12 cellular contexts compared by ENCODE assay signal in the genomic region with DNA sequence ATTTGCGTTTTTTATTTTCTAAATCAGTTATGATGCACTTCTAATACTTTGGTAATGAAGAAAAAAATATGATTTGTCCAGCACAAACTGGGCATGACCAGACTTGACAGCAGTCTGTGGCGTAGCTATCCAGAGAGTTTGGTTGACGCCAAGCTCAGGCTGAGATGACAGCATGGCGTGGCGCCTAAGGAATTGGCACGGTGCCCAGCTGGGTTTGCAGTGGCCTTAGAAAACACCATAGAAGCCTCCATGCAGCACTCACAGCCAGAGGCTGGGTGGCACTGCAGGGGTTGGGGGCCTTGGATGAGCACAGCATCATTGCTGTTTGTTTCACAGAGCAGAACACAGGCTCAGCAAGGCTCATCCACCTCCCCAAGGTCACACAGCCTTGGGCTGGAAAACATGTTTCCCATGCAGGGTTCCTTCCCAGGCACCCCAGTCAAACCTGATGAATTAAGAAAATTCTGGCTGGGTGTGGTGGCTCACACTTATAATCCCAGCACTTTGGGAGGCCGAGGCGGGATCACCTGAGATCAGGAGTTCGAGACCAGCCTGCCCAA.
A peak's percentile ranks its signal among the peaks of the same experiment; 100 is the strongest.
DNase-seq lines count a peak whose midpoint lies in the region; ATAC-seq, FAIRE-seq and TF ChIP-seq lines count a peak whose summit lies in the region.
"Had no signal": no experiment of that assay in that cellular context is flagged by ENCODE, and none has a peak within 500 bp of the region (broad histone marks: within the 10 kb centered on the region; RNA-seq: fewer than 3 reads in every experiment).

No MANE protein-coding gene starts in this region.

- POLR2A ChIA-PET in K562 (lab: Yijun Ruan, JAX), result no interaction called here

- no TSS peak for BruUV-seq in K562 (replicated peaks; lab: Mats Ljungman, UMichigan)

- H3K4me3 ChIP-seq in K562 (no peak overlapping the region), mucosa of descending colon (no peak overlapping the region), ascending aorta (no peak overlapping the region)
- H3K4me3 ChIP-seq: PC-9 had no signal

- DNase-seq in G401 (ENCODE audit: low spot score) (peak; percentile 60), NCI-H2171 (lab: John Stamatoyannopoulos, UW) (peak; percentile 86), K562 (ENCODE audit: extremely low read depth in 1 of 4, low spot score in 3 of 4) (no peak), mucosa of descending colon (peak in 2 of 3 donors; percentile 30 to 50), middle frontal gyrus (ENCODE audit: extremely low spot score, low spot score) (no peak), ascending aorta (ENCODE audit: low spot score in 2 of 2) (no peak)
- no peak for DNase-seq in NK-92 treated with Interleukin-12 subunit alpha and Interleukin-12 subunit beta, amount 100 ng/mL, for 24 hours (lab: John Stamatoyannopoulos, UW)
- DNase-seq: CD4-positive, CD25-positive, alpha-beta regulatory T cell had no signal

- CTCF ChIA-PET in K562 (lab: Yijun Ruan, JAX; ENCODE audit: low intra/inter-chr PET ratio), result no interaction called here

- TF ChIP-seq RAD21 in K562 (CRISPR knock-in tag; conservative IDR thresholded peaks at IDR 0.05 in 1 of 2, IDR thresholded peaks at IDR 0.05 in 1 of 2), result no peak

- no peak for FAIRE-seq in K562 (lab: Jason Lieb, UNC)
- FAIRE-seq: colon, GM12891 had no signal

- H3K9ac ChIP-seq in K562 (ENCODE audit: insufficient read depth in 1 of 2, low read depth in 2 of 2, low read length in 2 of 2), result no peak overlapping the region

- no peak overlapping the region for H2AFZ ChIP-seq in K562 (ENCODE audit: low read depth, low read length)
- H2AFZ ChIP-seq: PC-9 had no signal

- peaks cover 35% of the 10 kb centered on the region; the same call in 2 of the 3 replicates for H3K36me3 ChIP-seq in K562 (ENCODE audit: control insufficient read depth, insufficient read depth, low read length)
- H3K36me3 ChIP-seq in mucosa of descending colon (ENCODE audit: low read depth), result no peaks in the 10 kb centered on the region
- peaks cover 4 to 25% of the 10 kb centered on the region in 2 donors for H3K36me3 ChIP-seq in ascending aorta

- H3K4me2 ChIP-seq in K562 (ENCODE audit: insufficient read depth, low read length), result no peak overlapping the region
- H3K4me2 ChIP-seq: PC-9 had no signal

- no peaks in the 10 kb centered on the region for H4K20me1 ChIP-seq in K562 (replicated peaks; ENCODE audit: control insufficient read depth, insufficient read depth, low read length)

- H3K27me3 ChIP-seq in K562 (ENCODE audit: control insufficient read depth in 2 of 2, insufficient read depth in 2 of 2, low read length in 2 of 2), result no peaks in the 10 kb centered on the region
- no peaks in the 10 kb centered on the region for H3K27me3 ChIP-seq in ascending aorta

- 80% methylated on average over 6 of the region's 9 CpGs for WGBS in K562 (ENCODE audit: insufficient coverage, low coverage, missing lambda C conversion rate)

- ATAC-seq in K562, result no peak
- no peak for ATAC-seq in mucosa of descending colon
- no peak for ATAC-seq in HG03108 (IDR thresholded peaks at IDR 0.05; ENCODE audit: unreplicated experiment)

- no peak for TF ChIP-seq EP300 in K562 (IDR thresholded peaks at IDR 0.05; ENCODE audit: low read length)

- no peaks in the 10 kb centered on the region for H3K79me2 ChIP-seq in K562 (ENCODE audit: control insufficient read depth, insufficient read depth, low read length)

- intact Hi-C loops in K562 (cut with micrococcal nuclease), result no loop called here
- intact Hi-C loops in mucosa of descending colon (cut with DNase I, micrococcal nuclease), result loop anchor here in 1 of 2 donors (10.0 kb wide), 1 partner anchor 88 kb away; the partner anchor contains the start of gene GTF2IRD1
- intact Hi-C loops in ascending aorta (cut with DNase I), result no loop called here

- H3K4me1 ChIP-seq in K562 (replicated peaks in 1 of 2; ENCODE audit: control insufficient read depth in 2 of 2, insufficient read depth in 2 of 2, low read length in 2 of 2) (peaks cover 0 to 6% of the 10 kb centered on the region in 2 experiments; a peak in 2 of 5 replicates), mucosa of descending colon (ENCODE audit: low read depth) (peaks cover 8% of the 10 kb centered on the region), ascending aorta (no peaks in the 10 kb centered on the region)

- TF ChIP-seq POLR2A in K562 (conservative IDR thresholded peaks at IDR 0.05), result no peak

- no peaks in the 10 kb centered on the region for H3K9me1 ChIP-seq in K562 (ENCODE audit: control insufficient read depth, insufficient read depth, low read length)

- 0 out of 2 replicates have a peak, but pooled peaks cover 2% of the 10 kb centered on the region for H3K9me3 ChIP-seq in K562 (replicated peaks; ENCODE audit: control insufficient read depth, insufficient read depth, low read depth, low read length)
- no peaks in the 10 kb centered on the region for H3K9me3 ChIP-seq in mucosa of descending colon
- peaks cover 5% of the 10 kb centered on the region in 2 donors for H3K9me3 ChIP-seq in ascending aorta

- no peak overlapping the region for H3K27ac ChIP-seq in K562 (ENCODE audit: extremely low read depth, low read depth, low read length)
- no peak overlapping the region for H3K27ac ChIP-seq in ascending aorta
- H3K27ac ChIP-seq: PC-9 had no signal

- no peak for TF ChIP-seq CTCF in K562 (IDR thresholded peaks at IDR 0.05 in 2 of 3, conservative IDR thresholded peaks at IDR 0.05 in 1 of 3; ENCODE audit: insufficient read depth in 2 of 3, low read depth in 1 of 3, low read length in 3 of 3)
- TF ChIP-seq CTCF in mucosa of descending colon (IDR thresholded peaks at IDR 0.05), result no peak
- TF ChIP-seq CTCF in ascending aorta (IDR thresholded peaks at IDR 0.05), result no peak

- in situ Hi-C loops in G401 (cut with HindIII; ENCODE audit: low sequenced_read_pairs) (no loop called here), K562 (cut with MboI) (no loop called here)

TF ChIP-seq in K562, 482 proteins besides CTCF, POLR2A, EP300 and RAD21 (continues in another document):
- TF ChIP-seq NFIC (IDR thresholded peaks at IDR 0.05) (peak; percentile 91), KLF1 (tag; IDR thresholded peaks at IDR 0.05) (no peak), ASH1L (IDR thresholded peaks at IDR 0.05; ENCODE audit: borderline replicate concordance, low read depth, partially characterized antibody) (no peak), SMARCA4 (IDR thresholded peaks at IDR 0.05) (no peak), HMG20B (CRISPR knock-in tag; IDR thresholded peaks at IDR 0.05) (no peak), NFIX (CRISPR knock-in tag; IDR thresholded peaks at IDR 0.05; ENCODE audit: low read depth) (peak; percentile 52; the same call in 1 of the 2 replicates), ILF3 (IDR thresholded peaks at IDR 0.05; ENCODE audit: borderline replicate concordance) (no peak), CBX3 (IDR thresholded peaks at IDR 0.05; ENCODE audit: borderline replicate concordance in 1 of 2, low read length in 2 of 2) (no peak), ZNF395 (CRISPR knock-in tag; IDR thresholded peaks at IDR 0.05) (no peak), ZNF23 (CRISPR knock-in tag; IDR thresholded peaks at IDR 0.05) (no peak), ZNF644 (tag; IDR thresholded peaks at IDR 0.05; ENCODE audit: low read depth) (no peak), BMI1 (IDR thresholded peaks at IDR 0.05; ENCODE audit: low read length) (no peak), KAT8 (IDR thresholded peaks at IDR 0.05; ENCODE audit: low read depth) (no peak)
- TF ChIP-seq, protein P1, sequence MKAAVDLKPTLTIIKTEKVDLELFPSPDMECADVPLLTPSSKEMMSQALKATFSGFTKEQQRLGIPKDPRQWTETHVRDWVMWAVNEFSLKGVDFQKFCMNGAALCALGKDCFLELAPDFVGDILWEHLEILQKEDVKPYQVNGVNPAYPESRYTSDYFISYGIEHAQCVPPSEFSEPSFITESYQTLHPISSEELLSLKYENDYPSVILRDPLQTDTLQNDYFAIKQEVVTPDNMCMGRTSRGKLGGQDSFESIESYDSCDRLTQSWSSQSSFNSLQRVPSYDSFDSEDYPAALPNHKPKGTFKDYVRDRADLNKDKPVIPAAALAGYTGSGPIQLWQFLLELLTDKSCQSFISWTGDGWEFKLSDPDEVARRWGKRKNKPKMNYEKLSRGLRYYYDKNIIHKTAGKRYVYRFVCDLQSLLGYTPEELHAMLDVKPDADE (conservative IDR thresholded peaks at IDR 0.05; ENCODE audit: control insufficient read depth, low read depth, low read length), result no peak
- TF ChIP-seq, protein P2, sequence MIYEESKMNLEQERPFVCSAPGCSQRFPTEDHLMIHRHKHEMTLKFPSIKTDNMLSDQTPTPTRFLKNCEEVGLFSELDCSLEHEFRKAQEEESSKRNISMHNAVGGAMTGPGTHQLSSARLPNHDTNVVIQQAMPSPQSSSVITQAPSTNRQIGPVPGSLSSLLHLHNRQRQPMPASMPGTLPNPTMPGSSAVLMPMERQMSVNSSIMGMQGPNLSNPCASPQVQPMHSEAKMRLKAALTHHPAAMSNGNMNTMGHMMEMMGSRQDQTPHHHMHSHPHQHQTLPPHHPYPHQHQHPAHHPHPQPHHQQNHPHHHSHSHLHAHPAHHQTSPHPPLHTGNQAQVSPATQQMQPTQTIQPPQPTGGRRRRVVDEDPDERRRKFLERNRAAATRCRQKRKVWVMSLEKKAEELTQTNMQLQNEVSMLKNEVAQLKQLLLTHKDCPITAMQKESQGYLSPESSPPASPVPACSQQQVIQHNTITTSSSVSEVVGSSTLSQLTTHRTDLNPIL (CRISPR knock-in tag; IDR thresholded peaks at IDR 0.05), result no peak
- TF ChIP-seq, protein P3, sequence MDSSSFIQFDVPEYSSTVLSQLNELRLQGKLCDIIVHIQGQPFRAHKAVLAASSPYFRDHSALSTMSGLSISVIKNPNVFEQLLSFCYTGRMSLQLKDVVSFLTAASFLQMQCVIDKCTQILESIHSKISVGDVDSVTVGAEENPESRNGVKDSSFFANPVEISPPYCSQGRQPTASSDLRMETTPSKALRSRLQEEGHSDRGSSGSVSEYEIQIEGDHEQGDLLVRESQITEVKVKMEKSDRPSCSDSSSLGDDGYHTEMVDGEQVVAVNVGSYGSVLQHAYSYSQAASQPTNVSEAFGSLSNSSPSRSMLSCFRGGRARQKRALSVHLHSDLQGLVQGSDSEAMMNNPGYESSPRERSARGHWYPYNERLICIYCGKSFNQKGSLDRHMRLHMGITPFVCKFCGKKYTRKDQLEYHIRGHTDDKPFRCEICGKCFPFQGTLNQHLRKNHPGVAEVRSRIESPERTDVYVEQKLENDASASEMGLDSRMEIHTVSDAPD (CRISPR knock-in tag; IDR thresholded peaks at IDR 0.05), result no peak

Comparison
In these comparisons a context has a peak if more than half of its experiments do, and no peak if none do; other contexts are left out.
1. DNase-seq: peak in G401 (single experiment), NCI-H2171 (single experiment) and mucosa of descending colon (2 of 3); none in K562 (0 of 4), middle frontal gyrus (single experiment), ascending aorta (0 of 2) and NK-92 treated with Interleukin-12 subunit alpha and Interleukin-12 subunit beta, amount 100 ng/mL, for 24 hours (single experiment).